Comparison of ENCODE assay signal across 7 cellular contexts in the genomic region with DNA sequence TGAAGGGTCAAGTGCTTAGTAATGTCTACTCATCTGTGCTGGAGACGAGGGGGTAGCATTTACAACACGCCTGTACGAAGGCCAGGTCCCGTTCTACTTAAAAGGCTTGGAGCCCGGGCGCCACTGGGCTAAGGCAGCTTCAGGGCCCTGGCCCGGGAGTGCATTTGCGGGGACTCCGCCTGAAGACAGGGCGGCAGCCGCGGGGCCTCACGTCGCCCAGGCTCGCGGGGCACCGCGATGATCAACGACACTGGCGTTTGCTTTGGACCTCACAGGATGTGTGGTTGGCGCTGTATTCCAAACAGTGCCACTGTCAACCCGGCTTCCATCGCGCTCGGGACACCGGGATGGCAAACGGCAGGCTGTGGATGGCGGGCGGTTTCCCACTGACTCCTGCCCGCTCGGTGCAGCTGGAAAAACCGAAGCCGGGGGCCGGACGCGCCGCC. TPM values are rescaled to one million over a fixed set of nuclear protein-coding genes. Genes with fewer than 3 reads are reported as not detected.
DNase-seq lines count a peak whose midpoint lies in the region; ATAC-seq, FAIRE-seq and TF ChIP-seq lines count a peak whose summit lies in the region.

No MANE protein-coding gene starts in this region.

- no peaks in the 10 kb centered on the region for H3K4me1 ChIP-seq in endocrine pancreas (ENCODE audit: control insufficient read depth, insufficient read depth, low read length)

- peak overlapping the region; percentile 81 for H3K4me3 Mint-ChIP-seq in mesothelial cell of epicardium

- H3K27me3 ChIP-seq in endocrine pancreas (ENCODE audit: control insufficient read depth, insufficient read depth, low read length): no peaks in the 10 kb centered on the region

- no peaks in the 10 kb centered on the region for H3K9me3 Mint-ChIP-seq in mesothelial cell of epicardium

- DNase-seq in GM12891 (ENCODE audit: insufficient read length, low spot score) (no peak), NCI-H774 (lab: John Stamatoyannopoulos, UW) (peak; percentile 29), mesothelial cell of epicardium (ENCODE audit: low spot score in 2 of 2, unreplicated experiment in 2 of 2) (peak in 1 of 2 experiments; percentile 65), substantia nigra (lab: John Stamatoyannopoulos, UW) (peak in 22 of 49 donors; percentile 19 to 73 (median 50))
- DNase-seq in activated CD8-positive, alpha-beta memory T cell treated with anti-CD3 and anti-CD28 coated beads for 24 hours: peak; percentile 85

- H3K9me3 ChIP-seq in endocrine pancreas (ENCODE audit: control insufficient read depth, low read length): no peaks in the 10 kb centered on the region

- TF ChIP-seq CTCF in mesothelial cell of epicardium (IDR thresholded peaks at IDR 0.05; ENCODE audit: unreplicated experiment): no peak

- H3K9ac ChIP-seq in endocrine pancreas (ENCODE audit: control insufficient read depth, insufficient read depth, low read length): peak overlapping the region; percentile 90

- no peaks in the 10 kb centered on the region for H3K36me3 Mint-ChIP-seq in mesothelial cell of epicardium

- H3K4me3 ChIP-seq in endocrine pancreas (ENCODE audit: control insufficient read depth, insufficient read depth, low read length): peak overlapping the region; percentile 55

- H3K27me3 Mint-ChIP-seq in mesothelial cell of epicardium (ENCODE audit: low read depth): peaks cover 2% of the 10 kb centered on the region

- peak overlapping the region; percentile 94 for H3K27ac Mint-ChIP-seq in mesothelial cell of epicardium

- H3K27ac ChIP-seq in substantia nigra (ENCODE audit: low read depth, low read length, poor library complexity, severe bottlenecking): peak overlapping the region; percentile 91

- peaks cover 30% of the 10 kb centered on the region for H3K4me1 Mint-ChIP-seq in mesothelial cell of epicardium

- H3K36me3 ChIP-seq in endocrine pancreas (ENCODE audit: control insufficient read depth, insufficient read depth, low read length): no peaks in the 10 kb centered on the region

- TF ChIP-seq POLR2A in GM12891 (IDR thresholded peaks at IDR 0.05; ENCODE audit: low read depth, low read length): 0 out of 2 replicates have a peak, but pooled peaks have one; percentile 67

- peak; percentile 11 for ATAC-seq in HG02973 (IDR thresholded peaks at IDR 0.05; ENCODE audit: unreplicated experiment)

- FAIRE-seq in GM12891 (lab: Jason Lieb, UNC): peak; percentile 66

TF ChIP-seq in GM12891, 5 proteins besides CTCF, POLR2A, EP300 and RAD21:
- TF ChIP-seq POLR2AphosphoS5 (IDR thresholded peaks at IDR 0.05; ENCODE audit: low read depth, low read length) (peak; percentile 14; the same call in 1 of the 2 replicates), SPI1 (IDR thresholded peaks at IDR 0.05; ENCODE audit: low read depth, low read length) (no peak)

RNA-seq across cellular contexts. Expression of a gene that starts 1.1 kb away (rescaled TPM):
- polyA plus RNA-seq in GM12891 (2012; ENCODE audit: low read depth, missing spikeins): 12.5 TPM
- total RNA-seq in mesothelial cell of epicardium: 38.0 to 46.3 TPM (median 45.7 TPM) in 3 replicates
